In genomic region chr4:125826801-125827200, GRCh38 we compare ENCODE assay signal across 18 cellular contexts.
"Had no signal": no experiment of that assay in that cellular context is flagged by ENCODE, and none has a peak within 500 bp of the region (broad histone marks: within the 10 kb centered on the region; RNA-seq: fewer than 3 reads in every experiment).

No MANE protein-coding gene starts in this region.

- H3K36me3 ChIP-seq: left ventricle myocardium inferior, right atrium auricular region, tibial nerve, uterus had no signal

- DNase-seq: activated CD4-positive, alpha-beta memory T cell treated with anti-CD3 and anti-CD28 coated beads, Interleukin-2, amount 10 ng/mL, durations not matched to agents 7 days and 5 days; activated effector memory CD4-positive, alpha-beta T cell treated with anti-CD3 and anti-CD28 coated beads, Interleukin-2, amount 50 U/mL, for 16 hours; activated T-cell treated with anti-CD3 and anti-CD28 coated beads, Interleukin-2, amount 50 U/mL, for 24 hours; effector CD4-positive, alpha-beta T cell; hippocampal formation; kidney; left ventricle myocardium inferior; mucosa of descending colon; naive thymus-derived CD4-positive, alpha-beta T cell; occipital lobe; stimulated activated CD4-positive, alpha-beta T cell treated with anti-CD3 and anti-CD28 coated beads, Interleukin-15, amount 100 ng/mL, for 24 hours; stimulated activated CD4-positive, alpha-beta T cell treated with anti-CD3 and anti-CD28 coated beads, Interleukin-4, amount 100 ng/mL, for 1 hour; stimulated activated naive CD4-positive, alpha-beta T cell; uterus had no signal

- H3K4me1 ChIP-seq: left ventricle myocardium inferior, right atrium auricular region, tibial nerve, uterus had no signal

- H3K4me3 ChIP-seq: coronary artery, left ventricle myocardium inferior, mucosa of descending colon, right atrium auricular region, tibial nerve, uterus had no signal

- H3K9me3 ChIP-seq: left ventricle myocardium inferior, mucosa of descending colon, right atrium auricular region, tibial nerve, uterus had no signal

- ATAC-seq: mucosa of descending colon; naive thymus-derived CD4-positive, alpha-beta T cell had no signal

- H3K27ac ChIP-seq: coronary artery, left ventricle myocardium inferior, right atrium auricular region, tibial nerve, uterus, VCaP had no signal

- H3K27me3 ChIP-seq: right atrium auricular region, tibial nerve, uterus had no signal
